In the genomic region with DNA sequence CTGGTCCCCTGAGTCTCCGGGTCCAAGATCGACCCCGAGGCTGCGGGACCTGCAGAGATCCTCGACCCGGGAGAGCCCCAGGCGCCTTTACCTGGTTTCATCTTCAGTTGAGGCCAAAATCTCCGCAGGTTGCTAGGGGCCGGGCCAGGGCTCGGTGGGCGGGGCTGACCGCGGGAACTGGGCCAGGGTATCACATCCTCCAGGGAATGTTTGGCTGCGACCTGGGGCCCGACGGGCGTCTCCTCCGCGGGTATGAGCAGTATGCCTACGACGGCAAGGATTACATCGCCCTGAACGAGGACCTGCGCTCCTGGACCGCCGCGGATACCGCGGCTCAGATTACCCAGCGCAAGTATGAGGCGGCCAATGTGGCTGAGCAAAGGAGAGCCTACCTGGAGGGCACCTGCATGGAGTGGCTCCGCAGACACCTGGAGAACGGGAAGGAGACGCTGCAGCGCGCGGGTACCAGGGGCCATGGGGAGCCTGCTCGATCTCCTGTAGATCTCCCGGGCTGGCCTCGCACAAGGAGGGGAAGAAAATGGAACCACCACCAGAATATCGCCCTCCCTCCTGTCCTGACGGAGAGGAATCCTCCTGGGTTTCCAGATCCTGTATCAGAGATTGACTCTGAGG, we compare ENCODE assay signal across 9 cellular contexts. TPM values are rescaled to one million over a fixed set of nuclear protein-coding genes. Genes with fewer than 3 reads are reported as not detected.
A peak's percentile ranks its signal among the peaks of the same experiment; 100 is the strongest.
DNase-seq lines count a peak whose midpoint lies in the region; ATAC-seq and TF ChIP-seq lines count a peak whose summit lies in the region.
"Had no signal": no experiment of that assay in that cellular context is flagged by ENCODE, and none has a peak within 500 bp of the region (broad histone marks: within the 10 kb centered on the region; RNA-seq: fewer than 3 reads in every experiment).

No MANE protein-coding gene starts in this region.

- no peaks in the 10 kb centered on the region for H3K9me2 ChIP-seq in hepatocyte (replicated peaks; ENCODE audit: insufficient read depth)

- ATAC-seq in gastrocnemius medialis (no peak), GM18873 (IDR thresholded peaks at IDR 0.05; ENCODE audit: low FRiP score, unreplicated experiment) (no peak)

- H3K9ac ChIP-seq in HUES6 (ENCODE audit: low read length): no peak overlapping the region

- H3K4me1 ChIP-seq in HUES6 (ENCODE audit: control insufficient read depth, insufficient read depth, low read length): peaks cover 7% of the 10 kb centered on the region
- peaks cover 15% of the 10 kb centered on the region for H3K4me1 ChIP-seq in hepatocyte (ENCODE audit: insufficient read depth)
- peaks cover 9 to 11% of the 10 kb centered on the region in 2 donors for H3K4me1 ChIP-seq in gastrocnemius medialis
- H3K4me1 ChIP-seq in SJCRH30: no peaks in the 10 kb centered on the region

- H3K4me3 ChIP-seq in HUES6 (ENCODE audit: low read depth, low read length): peak overlapping the region; percentile 69
- peak overlapping the region; percentile 18 for H3K4me3 ChIP-seq in hepatocyte
- peak overlapping the region; percentile 58 to 88 (median 68) for H3K4me3 ChIP-seq in gastrocnemius medialis
- no peak overlapping the region for H3K4me3 ChIP-seq in SJCRH30

- intact Hi-C loops in gastrocnemius medialis (cut with DNase I; ENCODE audit: low total_unique reads): loop anchor here (5.0 kb wide), 2 partner anchors 50 to 120 kb away; no protein-coding TSS in a partner anchor

- no peak for TF ChIP-seq POLR2A in gastrocnemius medialis (IDR thresholded peaks at IDR 0.05)

- H3K4me2 ChIP-seq in hepatocyte: peak overlapping the region; percentile 96

- H4K20me1 ChIP-seq in hepatocyte (ENCODE audit: insufficient read depth, poor library complexity, severe bottlenecking): no peaks in the 10 kb centered on the region

- DNase-seq in activated T-helper 9 cell treated with anti-CD3 and anti-CD28 coated beads, Interleukin-2, amount 50 U/mL, for 16 hours (ENCODE audit: low read depth): peak; percentile 6
- DNase-seq in hepatocyte (ENCODE audit: low spot score) (no peak), gastrocnemius medialis (no peak), SIG-M5 (lab: John Stamatoyannopoulos, UW) (no peak), superior temporal gyrus (ENCODE audit: extremely low spot score) (no peak), SJCRH30 (no peak)

- in situ Hi-C loops in gastrocnemius medialis (cut with MboI; ENCODE audit: low sequenced_read_pairs in 4 of 4): loop anchor here in 2 of 4 donors (5.0 kb wide), 1 partner anchor 160 kb away; no protein-coding TSS in a partner anchor

- WGBS in hepatocyte (ENCODE audit: low lambda C conversion rate, missing lambda C conversion rate): 6% methylated on average over 37 of the region's 42 CpGs

- no peaks in the 10 kb centered on the region for H3K9me3 ChIP-seq in HUES6 (ENCODE audit: control insufficient read depth, insufficient read depth, low read depth, low read length)
- no peaks in the 10 kb centered on the region for H3K9me3 ChIP-seq in hepatocyte (ENCODE audit: low read depth)
- H3K9me3 ChIP-seq in gastrocnemius medialis: no peaks in the 10 kb centered on the region
- H3K9me3 ChIP-seq in SJCRH30 (replicated peaks): no peaks in the 10 kb centered on the region

- H3K79me2 ChIP-seq in hepatocyte: no peaks in the 10 kb centered on the region

- H2AFZ ChIP-seq in hepatocyte: peak overlapping the region; percentile 83

- H3K27me3 ChIP-seq in HUES6 (ENCODE audit: control insufficient read depth, insufficient read depth, low read length) (peaks cover 77% of the 10 kb centered on the region), hepatocyte (peaks cover 58% of the 10 kb centered on the region), gastrocnemius medialis (peaks cover 25 to 35% (median 31%) of the 10 kb centered on the region in 3 donors), SJCRH30 (no peaks in the 10 kb centered on the region)

- no peak overlapping the region for H3K27ac ChIP-seq in HUES6 (ENCODE audit: low read depth, low read length)
- H3K27ac ChIP-seq in hepatocyte: no peak overlapping the region
- H3K27ac ChIP-seq in gastrocnemius medialis: no peak overlapping the region
- H3K27ac ChIP-seq in SJCRH30: no peak overlapping the region
- H3K27ac ChIP-seq: HL-60 had no signal

- TF ChIP-seq CTCF in hepatocyte (IDR thresholded peaks at IDR 0.05; ENCODE audit: poor library complexity) (no peak), gastrocnemius medialis (IDR thresholded peaks at IDR 0.05 in 4 of 5, conservative IDR thresholded peaks at IDR 0.05 in 1 of 5) (no peak)

- H3K36me3 ChIP-seq in HUES6 (ENCODE audit: control insufficient read depth, insufficient read depth, low read length): no peaks in the 10 kb centered on the region
- H3K36me3 ChIP-seq in hepatocyte (replicated peaks; ENCODE audit: insufficient read depth, low read depth): no peaks in the 10 kb centered on the region
- H3K36me3 ChIP-seq in gastrocnemius medialis: no peaks in the 10 kb centered on the region
- no peaks in the 10 kb centered on the region for H3K36me3 ChIP-seq in SJCRH30

RNA-seq across cellular contexts. Expression of a gene that starts 53.8 kb away (rescaled TPM):
- 20.9 and 21.3 TPM in 2 replicates for total RNA-seq in hepatocyte
- polyA plus RNA-seq in hepatocyte: 26.5 and 34.8 TPM in 2 replicates
- total RNA-seq in gastrocnemius medialis: 10 to 100 TPM; 23.8 to 41.6 (median 27.9) TPM
- total RNA-seq in SJCRH30 (2014; rRNA removed; shearing (Covaris generic)): 31.0 and 40.6 TPM in 2 replicates

RNA-seq across cellular contexts. Expression of a gene that starts 59.8 kb away (rescaled TPM):
- 50.9 and 55.6 TPM in 2 replicates for total RNA-seq in hepatocyte
- polyA plus RNA-seq in hepatocyte: 74.5 and 79.6 TPM in 2 replicates
- 10 to 100 TPM; 34.0 to 72.4 (median 49.9) TPM for total RNA-seq in gastrocnemius medialis
- total RNA-seq in SJCRH30 (2014; rRNA removed; shearing (Covaris generic)): 43.5 and 43.9 TPM in 2 replicates
